ENCODE assay signal across 20 cellular contexts in the genomic region with DNA sequence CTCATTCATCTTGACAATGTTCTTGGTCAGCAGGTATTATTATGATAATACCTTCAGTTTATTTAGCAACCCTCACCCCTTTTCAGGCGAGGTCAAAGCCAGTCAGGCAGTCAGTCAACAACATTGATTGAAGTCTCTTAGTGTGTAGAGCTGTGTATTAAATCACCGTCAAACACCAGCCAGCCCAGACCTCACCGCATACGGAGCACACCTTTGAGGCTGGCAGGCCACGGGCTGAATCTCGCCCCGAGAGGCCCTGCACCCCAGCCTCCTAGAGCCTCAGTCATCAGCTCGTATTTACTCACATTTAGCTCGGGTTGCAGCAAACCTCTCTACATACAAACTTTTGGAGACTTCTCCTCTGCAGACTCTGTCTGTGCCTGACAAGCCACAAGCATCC. TPM values are rescaled to one million over a fixed set of nuclear protein-coding genes. Genes with fewer than 3 reads are reported as not detected.
DNase-seq lines count a peak whose midpoint lies in the region; ATAC-seq and TF ChIP-seq lines count a peak whose summit lies in the region.
"Had no signal": no experiment of that assay in that cellular context is flagged by ENCODE, and none has a peak within 500 bp of the region (broad histone marks: within the 10 kb centered on the region; RNA-seq: fewer than 3 reads in every experiment).

No MANE protein-coding gene starts in this region.

- H3K9me3 Mint-ChIP-seq in GM23338 (no peaks in the 10 kb centered on the region), endodermal cell (no peaks in the 10 kb centered on the region), progenitor cell of endocrine pancreas (ENCODE audit: low read depth) (peaks cover 2% of the 10 kb centered on the region)

- no peaks in the 10 kb centered on the region for H3K9me3 ChIP-seq in HUES64 (ENCODE audit: insufficient read depth, low read depth, low read length)
- H3K9me3 ChIP-seq in endodermal cell (ENCODE audit: control insufficient read depth, low read length): no peaks in the 10 kb centered on the region
- no peaks in the 10 kb centered on the region for H3K9me3 ChIP-seq in tibial artery

- no peak overlapping the region for H2AFZ ChIP-seq in GM23338

- 16% methylated on average over 8 of the region's 9 CpGs for WGBS in HUES64
- 33 to 45% methylated on average over 3 to 9 of the region's 9 CpGs for WGBS in endodermal cell (ENCODE audit: insufficient coverage in 1 of 2, insufficient read length in 1 of 2), 2 experiments

- H3F3A ChIP-seq in GM23338 (replicated peaks; ENCODE audit: low read depth): peaks cover 10% of the 10 kb centered on the region; the same call in 1 of the 2 replicates

- H3K4me1 Mint-ChIP-seq in GM23338 (peaks cover 23% of the 10 kb centered on the region), endodermal cell (peaks cover 40% of the 10 kb centered on the region), progenitor cell of endocrine pancreas (ENCODE audit: low read depth) (peaks cover 48% of the 10 kb centered on the region)
- H3K4me1 Mint-ChIP-seq: CD4-positive, CD25-positive, alpha-beta regulatory T cell had no signal

- H3K27ac ChIP-seq in GM23338 (ENCODE audit: low read depth) (no peak overlapping the region), HUES64 (ENCODE audit: low read depth, low read length) (no peak overlapping the region), endodermal cell (ENCODE audit: low read depth, low read length) (no peak overlapping the region), tibial artery (no peak overlapping the region)
- H3K27ac ChIP-seq: SK-N-MC had no signal

- peak overlapping the region; percentile 10; the same call in 2 of the 3 replicates for H3K4me3 Mint-ChIP-seq in GM23338
- H3K4me3 Mint-ChIP-seq in endodermal cell: no peak overlapping the region
- no peak overlapping the region for H3K4me3 Mint-ChIP-seq in progenitor cell of endocrine pancreas (ENCODE audit: low read depth)
- H3K4me3 Mint-ChIP-seq: CD4-positive, CD25-positive, alpha-beta regulatory T cell had no signal

- intact Hi-C loops in tibial artery (cut with DNase I; ENCODE audit: low total_unique reads): no loop called here

- no peaks in the 10 kb centered on the region for H4K20me1 ChIP-seq in GM23338 (replicated peaks; ENCODE audit: insufficient read depth)

- DNase-seq in GM23338 (ENCODE audit: low spot score): peak; percentile 32
- DNase-seq in endodermal cell: peak; percentile 64
- no peak for DNase-seq in progenitor cell of endocrine pancreas (ENCODE audit: low spot score, unreplicated experiment)
- no peak for DNase-seq in tibial artery
- DNase-seq: CD4-positive, CD25-positive, alpha-beta regulatory T cell; DMS153; DND-41; HCEC 1CT; MM.1S; NCI-H2029; NCI-H2227 treated with DMSO at 0.1 percent for 48 hours; Right ventricle myocardium superior; RPMI8226 had no signal

- H3K4me2 ChIP-seq in GM23338: peak overlapping the region; percentile 56

- peaks cover 23% of the 10 kb centered on the region for H3K4me1 ChIP-seq in GM23338 (ENCODE audit: insufficient read depth)
- H3K4me1 ChIP-seq in HUES64 (ENCODE audit: insufficient read depth, low read length): peaks cover 22% of the 10 kb centered on the region
- H3K4me1 ChIP-seq in endodermal cell (ENCODE audit: control insufficient read depth, insufficient read depth, low read length): peaks cover 17% of the 10 kb centered on the region
- H3K4me1 ChIP-seq in tibial artery: no peaks in the 10 kb centered on the region

- H3K36me3 ChIP-seq in GM23338 (ENCODE audit: insufficient read depth): no peaks in the 10 kb centered on the region
- H3K36me3 ChIP-seq in HUES64 (ENCODE audit: insufficient read depth, low read length): no peaks in the 10 kb centered on the region
- no peaks in the 10 kb centered on the region for H3K36me3 ChIP-seq in endodermal cell (ENCODE audit: control insufficient read depth, insufficient read depth, low read length)
- no peaks in the 10 kb centered on the region for H3K36me3 ChIP-seq in tibial artery

- peaks cover 8% of the 10 kb centered on the region for H3K27me3 Mint-ChIP-seq in GM23338 (ENCODE audit: insufficient read depth, low read depth, poor library complexity)
- no peaks in the 10 kb centered on the region for H3K27me3 Mint-ChIP-seq in endodermal cell (ENCODE audit: insufficient read depth)
- no peaks in the 10 kb centered on the region for H3K27me3 Mint-ChIP-seq in progenitor cell of endocrine pancreas
- H3K27me3 Mint-ChIP-seq: CD4-positive, CD25-positive, alpha-beta regulatory T cell had no signal

- ATAC-seq in GM23338 (peak; percentile 84), GM21447 (IDR thresholded peaks at IDR 0.05; ENCODE audit: unreplicated experiment) (no peak), GM21381 (IDR thresholded peaks at IDR 0.05; ENCODE audit: unreplicated experiment) (no peak)
- ATAC-seq: K562 had no signal

- H3K27ac Mint-ChIP-seq in GM23338 (no peak overlapping the region), endodermal cell (no peak overlapping the region), progenitor cell of endocrine pancreas (peak overlapping the region; percentile 82)
- H3K27ac Mint-ChIP-seq: CD4-positive, CD25-positive, alpha-beta regulatory T cell had no signal

- H3K79me2 ChIP-seq in GM23338 (replicated peaks; ENCODE audit: insufficient read depth): no peaks in the 10 kb centered on the region

- no peaks in the 10 kb centered on the region for H3K36me3 Mint-ChIP-seq in GM23338 (ENCODE audit: low read depth)
- H3K36me3 Mint-ChIP-seq in endodermal cell (ENCODE audit: low read depth): no peaks in the 10 kb centered on the region
- no peaks in the 10 kb centered on the region for H3K36me3 Mint-ChIP-seq in progenitor cell of endocrine pancreas (ENCODE audit: insufficient read depth)
- H3K36me3 Mint-ChIP-seq: CD4-positive, CD25-positive, alpha-beta regulatory T cell had no signal

- peaks cover 52% of the 10 kb centered on the region for H3K27me3 ChIP-seq in GM23338 (ENCODE audit: insufficient read depth)
- peaks cover 40% of the 10 kb centered on the region for H3K27me3 ChIP-seq in HUES64 (ENCODE audit: insufficient read depth, low read length)
- no peaks in the 10 kb centered on the region for H3K27me3 ChIP-seq in endodermal cell (ENCODE audit: control insufficient read depth, insufficient read depth, low read length, poor library complexity, severe bottlenecking)
- H3K27me3 ChIP-seq in tibial artery: peaks cover 0 to 4% of the 10 kb centered on the region in 2 donors

- peaks cover 5% of the 10 kb centered on the region; the same call in 1 of the 2 replicates for H3K9me2 ChIP-seq in GM23338 (ENCODE audit: insufficient read depth)

- no peak for TF ChIP-seq CTCF in GM23338 (conservative IDR thresholded peaks at IDR 0.05; ENCODE audit: low read depth in 2 of 2)
- no peak for TF ChIP-seq CTCF in endodermal cell (conservative IDR thresholded peaks at IDR 0.05)
- no peak for TF ChIP-seq CTCF in progenitor cell of endocrine pancreas (IDR thresholded peaks at IDR 0.05; ENCODE audit: unreplicated experiment)
- no peak for TF ChIP-seq CTCF in tibial artery (IDR thresholded peaks at IDR 0.05)

- H3K4me3 ChIP-seq in GM23338 (peak overlapping the region; percentile 28; the same call in 1 of the 2 replicates), HUES64 (ENCODE audit: low read length) (peak overlapping the region; percentile 17; the same call in 1 of the 2 replicates), endodermal cell (ENCODE audit: low read length) (peak overlapping the region; percentile 15), tibial artery (no peak overlapping the region)
- H3K4me3 ChIP-seq: K562, SK-N-MC had no signal

- H3K9ac ChIP-seq in HUES64 (ENCODE audit: low read depth, low read length) (no peak overlapping the region), endodermal cell (ENCODE audit: extremely low read depth, low read length, poor library complexity, severe bottlenecking) (no peak overlapping the region)

TF ChIP-seq in GM23338, 12 proteins besides CTCF, POLR2A, EP300 and RAD21 (continues in another document):
- TF ChIP-seq ETS1 (IDR thresholded peaks at IDR 0.05): no peak
- no peak for TF ChIP-seq REST (IDR thresholded peaks at IDR 0.05; ENCODE audit: unreplicated experiment)

RNA-seq across cellular contexts. Expression of gene FOXA2, which starts 36.0 kb away (rescaled TPM):
- total RNA-seq in GM23338 (2014; rRNA removed; shearing (Covaris generic)): not detected in 2 replicates
- not detected in 2 replicates for polyA plus RNA-seq in GM23338 (2016; fragmentation: Nextera tagmentation; extraction: Ambion mirVana)
- polyA plus RNA-seq in HUES64 (2013, experiment 1 of 2): 5.9 TPM
- 7.4 TPM for polyA plus RNA-seq in HUES64 (2013, experiment 2 of 2)
- total RNA-seq in endodermal cell (100 to 1,000 TPM in 1 of 2 donors, 10 to 100 TPM in 1; 86.7 to 123 TPM), progenitor cell of endocrine pancreas (124 and 141 TPM in 2 replicates)
- 19.1 TPM for polyA plus RNA-seq in endodermal cell (2013, experiment 1 of 2)
- polyA plus RNA-seq in endodermal cell (2013, experiment 2 of 2): 21.7 TPM
- total RNA-seq: CD4-positive, CD25-positive, alpha-beta regulatory T cell; NCI-H460; Right ventricle myocardium superior had no signal
- polyA plus RNA-seq: BJ; CD4-positive, CD25-positive, alpha-beta regulatory T cell had no signal

Comparison
In these comparisons a context has a peak if more than half of its experiments do, and no peak if none do; other contexts are left out.
1. DNase-seq: peak in GM23338 (single experiment) and endodermal cell (single experiment); none in progenitor cell of endocrine pancreas (single experiment) and tibial artery (0 of 2).
2. H3K4me3 ChIP-seq: peak in GM23338 (single experiment), HUES64 (single experiment) and endodermal cell (single experiment); none in tibial artery (0 of 2).
3. RNA of gene FOXA2, which starts 36.0 kb away (total RNA-seq): 124 to 141 TPM in progenitor cell of endocrine pancreas and 86.7 to 123 TPM in endodermal cell; not detected in GM23338; every median in the first group is over 10 times any median in the second.